23 cellular contexts compared by ENCODE assay signal in the genomic region with DNA sequence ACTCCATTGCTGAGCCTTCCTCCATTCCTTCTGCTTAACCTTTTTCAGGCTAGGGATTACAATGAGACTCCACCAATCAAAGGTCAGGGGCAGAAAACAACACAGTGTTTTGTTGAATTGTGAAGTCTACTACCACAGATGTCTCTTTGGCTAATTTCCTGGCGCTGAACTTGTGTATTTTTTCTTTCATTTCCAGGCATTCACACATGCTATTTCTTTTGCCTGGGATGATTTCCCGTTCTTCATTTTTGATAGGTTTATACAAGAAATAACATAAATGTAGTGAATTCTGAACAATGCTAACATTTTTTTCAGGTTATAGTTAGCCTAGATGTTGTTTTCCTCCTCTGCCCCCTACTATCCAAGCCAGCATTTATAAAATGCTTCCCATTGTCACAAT.
"Had no signal": no experiment of that assay in that cellular context is flagged by ENCODE, and none has a peak within 500 bp of the region (broad histone marks: within the 10 kb centered on the region; RNA-seq: fewer than 3 reads in every experiment).

No MANE protein-coding gene starts in this region.

- DNase-seq: activated CD4-positive, alpha-beta memory T cell treated with anti-CD3 and anti-CD28 coated beads, Interleukin-2, amount 10 ng/mL, durations not matched to agents 7 days and 5 days; activated CD4-positive, alpha-beta T cell treated with anti-CD3 and anti-CD28 coated beads for 4 hours; activated CD4-positive, CD25-positive, alpha-beta regulatory T cell; activated effector memory CD4-positive, alpha-beta T cell treated with anti-CD3 and anti-CD28 coated beads, Interleukin-2, amount 50 U/mL, for 16 hours; activated naive CD4-positive, alpha-beta T cell treated with anti-CD3 and anti-CD28 coated beads, Interleukin-2, amount 10 ng/mL, durations not matched to agents 7 days and 5 days; activated T-cell treated with anti-CD3 and anti-CD28 coated beads, Interleukin-2, amount 50 U/mL, for 72 hours; amygdala; effector memory CD4-positive, alpha-beta T cell; left cardiac atrium; psoas muscle; stimulated activated CD4-positive, alpha-beta T cell treated with anti-CD3 and anti-CD28 coated beads, Interleukin-12 subunit alpha, Interleukin-12 subunit beta, amount 100 ng/mL, for 4 hours; stimulated activated CD4-positive, alpha-beta T cell treated with anti-CD3 and anti-CD28 coated beads, Interleukin-4, amount 100 ng/mL, for 4 hours; stimulated activated naive CD8-positive, alpha-beta T cell treated with anti-CD3 and anti-CD28 coated beads, Interleukin-15, amount 100 ng/mL, for 72 hours; SW 1271; T-helper 17 cell; testis had no signal

- H3K4me1 ChIP-seq: psoas muscle, testis, vagina had no signal

- H3K9me3 Mint-ChIP-seq: dendritic cell treated with granulocyte-macrophage colony-stimulating factor and Interleukin-4, amounts not matched to agents 40 ng/mL and 50 ng/mL, for 4 days had no signal

- H3K27ac ChIP-seq: esophagus muscularis mucosa, psoas muscle, right atrium auricular region, testis, vagina had no signal

- H3K4me3 ChIP-seq: esophagus muscularis mucosa, psoas muscle, right atrium auricular region, testis, vagina had no signal

- H3K36me3 Mint-ChIP-seq: activated naive CD4-positive, alpha-beta T cell treated with anti-CD3 and anti-CD28 coated beads, Interleukin-2, amount 10 ng/mL, durations not matched to agents 7 days and 5 days; memory B cell; type B pancreatic cell had no signal

- H3K9me3 ChIP-seq: esophagus muscularis mucosa, psoas muscle, right atrium auricular region, testis, vagina had no signal

- H3K4me1 Mint-ChIP-seq: activated CD4-positive, alpha-beta memory T cell treated with anti-CD3 and anti-CD28 coated beads, Interleukin-2, amount 10 ng/mL, durations not matched to agents 7 days and 5 days; activated naive CD4-positive, alpha-beta T cell treated with anti-CD3 and anti-CD28 coated beads, Interleukin-2, amount 10 ng/mL, durations not matched to agents 7 days and 5 days; memory B cell; stimulated activated naive CD8-positive, alpha-beta T cell treated with anti-CD3 and anti-CD28 coated beads, Interleukin-15, amount 100 ng/mL, for 72 hours; T-helper 17 cell had no signal

- H3K4me3 Mint-ChIP-seq: activated CD4-positive, alpha-beta memory T cell treated with anti-CD3 and anti-CD28 coated beads, Interleukin-2, amount 10 ng/mL, durations not matched to agents 7 days and 5 days; activated naive CD4-positive, alpha-beta T cell treated with anti-CD3 and anti-CD28 coated beads, Interleukin-2, amount 10 ng/mL, durations not matched to agents 7 days and 5 days; activated T-cell treated with anti-CD3 and anti-CD28 coated beads, Interleukin-2, amount 50 U/mL, for 72 hours; dendritic cell treated with granulocyte-macrophage colony-stimulating factor and Interleukin-4, amounts not matched to agents 40 ng/mL and 50 ng/mL, for 4 days; memory B cell; nephron; stimulated activated naive CD8-positive, alpha-beta T cell treated with anti-CD3 and anti-CD28 coated beads, Interleukin-15, amount 100 ng/mL, for 72 hours; T-helper 17 cell; type B pancreatic cell had no signal

- H3K27me3 Mint-ChIP-seq: activated CD4-positive, alpha-beta memory T cell treated with anti-CD3 and anti-CD28 coated beads, Interleukin-2, amount 10 ng/mL, durations not matched to agents 7 days and 5 days; activated naive CD4-positive, alpha-beta T cell treated with anti-CD3 and anti-CD28 coated beads, Interleukin-2, amount 10 ng/mL, durations not matched to agents 7 days and 5 days; dendritic cell treated with granulocyte-macrophage colony-stimulating factor and Interleukin-4, amounts not matched to agents 40 ng/mL and 50 ng/mL, for 4 days; stimulated activated naive CD8-positive, alpha-beta T cell treated with anti-CD3 and anti-CD28 coated beads, Interleukin-15, amount 100 ng/mL, for 72 hours; T-helper 17 cell had no signal

- H3K36me3 ChIP-seq: esophagus muscularis mucosa, right atrium auricular region, vagina had no signal

- H3K27me3 ChIP-seq: esophagus muscularis mucosa, right atrium auricular region, testis, vagina had no signal

- H3K27ac Mint-ChIP-seq: activated CD4-positive, alpha-beta memory T cell treated with anti-CD3 and anti-CD28 coated beads, Interleukin-2, amount 10 ng/mL, durations not matched to agents 7 days and 5 days; activated naive CD4-positive, alpha-beta T cell treated with anti-CD3 and anti-CD28 coated beads, Interleukin-2, amount 10 ng/mL, durations not matched to agents 7 days and 5 days; activated T-cell treated with anti-CD3 and anti-CD28 coated beads, Interleukin-2, amount 50 U/mL, for 72 hours; dendritic cell treated with granulocyte-macrophage colony-stimulating factor and Interleukin-4, amounts not matched to agents 40 ng/mL and 50 ng/mL, for 4 days; memory B cell; nephron; stimulated activated naive CD8-positive, alpha-beta T cell treated with anti-CD3 and anti-CD28 coated beads, Interleukin-15, amount 100 ng/mL, for 72 hours; T-helper 17 cell; type B pancreatic cell had no signal
